ENCODE assay signal across 12 cellular contexts in the genomic region with DNA sequence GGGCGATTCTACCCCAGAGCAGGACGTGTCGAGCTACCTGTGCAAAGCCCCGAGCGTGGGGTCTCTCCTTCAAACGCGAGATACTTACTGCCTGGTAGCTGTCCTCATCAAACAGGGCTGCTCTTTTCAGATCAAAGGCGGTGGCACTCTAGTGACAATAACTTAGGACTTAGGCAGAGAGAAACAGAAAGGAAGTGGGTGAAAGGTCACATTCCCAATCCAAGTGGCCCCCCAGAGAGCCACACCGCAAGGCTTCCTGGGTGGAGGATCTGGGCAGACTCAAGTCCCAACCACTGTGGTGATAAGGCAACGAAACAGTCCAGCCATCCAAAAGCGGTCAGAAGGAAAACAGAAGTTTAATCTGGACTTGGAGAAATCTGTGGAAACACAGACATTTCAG.
DNase-seq lines count a peak whose midpoint lies in the region; ATAC-seq, FAIRE-seq and TF ChIP-seq lines count a peak whose summit lies in the region.
"Had no signal": no experiment of that assay in that cellular context is flagged by ENCODE, and none has a peak within 500 bp of the region (broad histone marks: within the 10 kb centered on the region; RNA-seq: fewer than 3 reads in every experiment).

No MANE protein-coding gene starts in this region.

- dilution Hi-C loops in endothelial cell of umbilical vein (cut with MboI; ENCODE audit: extremely low pct_ligation_motif_present, low sequenced_read_pairs) = no loop called here

- intact Hi-C loops in endothelial cell of umbilical vein (cut with micrococcal nuclease) = loop anchor here (5.0 kb wide), 2 partner anchors 187 to 488 kb away; partner anchors contain the start of genes ASB7 and LINS1
- intact Hi-C loops in transverse colon (cut with DNase I; ENCODE audit: low total_unique reads) = no loop called here

- no TSS peak for BruUV-seq in endothelial cell of umbilical vein (replicated peaks; lab: Mats Ljungman, UMichigan)

- POLR2A ChIA-PET in endothelial cell of umbilical vein (lab: Charles Lee) = no interaction called here

- TF ChIP-seq POLR2A in endothelial cell of umbilical vein (IDR thresholded peaks at IDR 0.05; ENCODE audit: low read depth, low read length) = no peak
- no peak for TF ChIP-seq POLR2A in transverse colon (IDR thresholded peaks at IDR 0.05)

- H3K4me1 ChIP-seq in endothelial cell of umbilical vein (ENCODE audit: control insufficient read depth, extremely low read depth, insufficient read depth, low read length) (peaks cover 31% of the 10 kb centered on the region), mucosa of rectum (ENCODE audit: control insufficient read depth in 2 of 2, insufficient read depth in 2 of 2, low read length in 2 of 2) (peaks cover 0 to 12% of the 10 kb centered on the region in 2 donors), transverse colon (peaks cover 5 to 32% (median 13%) of the 10 kb centered on the region in 4 donors)

- no peaks in the 10 kb centered on the region for H3K9me3 Mint-ChIP-seq in activated T-cell treated with anti-CD3 and anti-CD28 coated beads, Interleukin-2, amount 50 U/mL, for 24 hours
- peaks cover 3% of the 10 kb centered on the region for H3K9me3 Mint-ChIP-seq in activated T-cell treated with anti-CD3 and anti-CD28 coated beads, Interleukin-2, amount 50 U/mL, for 4 hours
- peaks cover 3 to 9% of the 10 kb centered on the region in 2 donors for H3K9me3 Mint-ChIP-seq in stimulated activated naive B cell treated with anti-CD40 and anti-IgM and Interleukin-4, amounts not matched to agents 10 μg/mL and 1 μg/mL and 100 μg/mL, for 72 hours

- H3K27ac ChIP-seq in endothelial cell of umbilical vein (ENCODE audit: insufficient read depth, low read depth, low read length) = peak overlapping the region; percentile 52
- peak overlapping the region; percentile 3 to 6 for H3K27ac ChIP-seq in mucosa of rectum (ENCODE audit: low read depth in 2 of 2, low read length in 2 of 2)
- peak overlapping the region in 3 of 4 donors; percentile 30 to 74 (median 40) for H3K27ac ChIP-seq in transverse colon
- H3K27ac ChIP-seq: A549 had no signal

- H4K20me1 ChIP-seq in endothelial cell of umbilical vein (replicated peaks; ENCODE audit: control insufficient read depth, extremely low read depth, insufficient read depth, low read length) = no peaks in the 10 kb centered on the region

- H3K4me3 ChIP-seq in endothelial cell of umbilical vein (replicated peaks in 1 of 3; ENCODE audit: insufficient read depth in 1 of 3, low read depth in 1 of 3, low read length in 3 of 3) (peak overlapping the region in 1 of 3 experiments; percentile 44), mucosa of rectum (ENCODE audit: low read length in 2 of 2) (no peak overlapping the region), transverse colon (no peak overlapping the region)
- H3K4me3 ChIP-seq: A549 had no signal

- H3K27me3 ChIP-seq in endothelial cell of umbilical vein (ENCODE audit: control insufficient read depth in 2 of 2, insufficient read depth in 2 of 2, low read length in 2 of 2) (no peaks in the 10 kb centered on the region), mucosa of rectum (ENCODE audit: control insufficient read depth in 2 of 2, insufficient read depth in 2 of 2, low read length in 2 of 2) (no peaks in the 10 kb centered on the region), transverse colon (no peaks in the 10 kb centered on the region)

- no peaks in the 10 kb centered on the region for H3K27me3 Mint-ChIP-seq in activated T-cell treated with anti-CD3 and anti-CD28 coated beads, Interleukin-2, amount 50 U/mL, for 24 hours
- no peaks in the 10 kb centered on the region for H3K27me3 Mint-ChIP-seq in activated T-cell treated with anti-CD3 and anti-CD28 coated beads, Interleukin-2, amount 50 U/mL, for 4 hours (ENCODE audit: low read depth)
- H3K27me3 Mint-ChIP-seq in stimulated activated naive B cell treated with anti-CD40 and anti-IgM and Interleukin-4, amounts not matched to agents 10 μg/mL and 1 μg/mL and 100 μg/mL, for 72 hours = peaks cover 7 to 8% of the 10 kb centered on the region in 2 donors

- H3K9me3 ChIP-seq in endothelial cell of umbilical vein (replicated peaks; ENCODE audit: control insufficient read depth, insufficient read depth, low read length) (no peaks in the 10 kb centered on the region), mucosa of rectum (ENCODE audit: control insufficient read depth in 2 of 2, low read length in 2 of 2) (no peaks in the 10 kb centered on the region), transverse colon (no peaks in the 10 kb centered on the region)
- H3K9me3 ChIP-seq: A549 had no signal

- no peaks in the 10 kb centered on the region for H3K9me1 ChIP-seq in endothelial cell of umbilical vein (replicated peaks; ENCODE audit: control insufficient read depth, extremely low read depth, insufficient read depth, low read length)

- TF ChIP-seq EP300 in transverse colon (IDR thresholded peaks at IDR 0.05; ENCODE audit: low read depth) = no peak

- H3K4me3 Mint-ChIP-seq in activated T-cell treated with anti-CD3 and anti-CD28 coated beads, Interleukin-2, amount 50 U/mL, for 24 hours = no peak overlapping the region
- no peak overlapping the region for H3K4me3 Mint-ChIP-seq in activated T-cell treated with anti-CD3 and anti-CD28 coated beads, Interleukin-2, amount 50 U/mL, for 4 hours
- H3K4me3 Mint-ChIP-seq in stimulated activated naive B cell treated with anti-CD40 and anti-IgM and Interleukin-4, amounts not matched to agents 10 μg/mL and 1 μg/mL and 100 μg/mL, for 72 hours = no peak overlapping the region

- no peak for FAIRE-seq in endothelial cell of umbilical vein (lab: Jason Lieb, UNC)
- FAIRE-seq: A549, frontal cortex, GM18507 had no signal

- H3K36me3 Mint-ChIP-seq in activated T-cell treated with anti-CD3 and anti-CD28 coated beads, Interleukin-2, amount 50 U/mL, for 24 hours (ENCODE audit: low read depth) = peaks cover 10% of the 10 kb centered on the region
- H3K36me3 Mint-ChIP-seq in activated T-cell treated with anti-CD3 and anti-CD28 coated beads, Interleukin-2, amount 50 U/mL, for 4 hours (ENCODE audit: insufficient read depth) = peaks cover 7% of the 10 kb centered on the region
- H3K36me3 Mint-ChIP-seq in stimulated activated naive B cell treated with anti-CD40 and anti-IgM and Interleukin-4, amounts not matched to agents 10 μg/mL and 1 μg/mL and 100 μg/mL, for 72 hours = no peaks in the 10 kb centered on the region

- no peak for DNase-seq in activated T-cell treated with anti-CD3 and anti-CD28 coated beads, Interleukin-2, amount 50 U/mL, for 24 hours
- no peak for DNase-seq in activated T-cell treated with anti-CD3 and anti-CD28 coated beads, Interleukin-2, amount 50 U/mL, for 4 hours
- DNase-seq in endothelial cell of umbilical vein (ENCODE audit: low read depth, low spot score) (no peak), transverse colon (no peak), NCI-H1694 (lab: John Stamatoyannopoulos, UW) (no peak)
- no peak for DNase-seq in stimulated activated naive B cell treated with anti-CD40 and anti-IgM and Interleukin-4, amounts not matched to agents 10 μg/mL and 1 μg/mL and 100 μg/mL, for 72 hours
- DNase-seq: KBM-7 had no signal

- peak overlapping the region; percentile 80 for H3K27ac Mint-ChIP-seq in activated T-cell treated with anti-CD3 and anti-CD28 coated beads, Interleukin-2, amount 50 U/mL, for 24 hours
- no peak overlapping the region for H3K27ac Mint-ChIP-seq in stimulated activated naive B cell treated with anti-CD40 and anti-IgM and Interleukin-4, amounts not matched to agents 10 μg/mL and 1 μg/mL and 100 μg/mL, for 72 hours

- no peak for ATAC-seq in activated T-cell treated with anti-CD3 and anti-CD28 coated beads, Interleukin-2, amount 50 U/mL, for 4 hours
- no peak for ATAC-seq in stimulated activated naive B cell treated with anti-CD40 and anti-IgM and Interleukin-4, amounts not matched to agents 10 μg/mL and 1 μg/mL and 100 μg/mL, for 72 hours (replicated peaks)
- no peak for ATAC-seq in GM18498 (IDR thresholded peaks at IDR 0.05; ENCODE audit: unreplicated experiment)
- ATAC-seq: A549 had no signal

- peak overlapping the region; percentile 84 for H2AFZ ChIP-seq in endothelial cell of umbilical vein (ENCODE audit: low read depth, low read length)

- H3K79me2 ChIP-seq in endothelial cell of umbilical vein (ENCODE audit: control insufficient read depth, insufficient read depth, low read length) = no peaks in the 10 kb centered on the region

- TF ChIP-seq CTCF in endothelial cell of umbilical vein (IDR thresholded peaks at IDR 0.05; ENCODE audit: extremely low read depth in 1 of 2, insufficient read depth in 1 of 2, low read depth in 1 of 2, low read length in 2 of 2) (no peak), transverse colon (IDR thresholded peaks at IDR 0.05) (no peak)

- CTCF ChIA-PET in endothelial cell of umbilical vein (lab: Charles Lee) = interaction anchor here (0.6 to 2.2 kb wide), 6 partner anchors 17 to 1214 kb away, joined by 3 to 12 read pairs (median 4); no protein-coding TSS in a partner anchor

- H3K4me2 ChIP-seq in endothelial cell of umbilical vein (ENCODE audit: insufficient read depth, low read length) = peak overlapping the region; percentile 86
- H3K4me2 ChIP-seq: A549 had no signal

- peak overlapping the region; percentile 34 for H3K9ac ChIP-seq in endothelial cell of umbilical vein (replicated peaks; ENCODE audit: extremely low read depth, insufficient read depth, low read length)
- H3K9ac ChIP-seq in mucosa of rectum (ENCODE audit: low read depth in 1 of 2, low read length in 2 of 2) = no peak overlapping the region

- H3K36me3 ChIP-seq in endothelial cell of umbilical vein (ENCODE audit: control insufficient read depth in 2 of 2, extremely low read depth in 1 of 2, insufficient read depth in 2 of 2, low read length in 2 of 2) (no peaks in the 10 kb centered on the region), mucosa of rectum (ENCODE audit: control insufficient read depth in 2 of 2, insufficient read depth in 2 of 2, low read length in 2 of 2) (no peaks in the 10 kb centered on the region), transverse colon (no peaks in the 10 kb centered on the region)

- H3K4me1 Mint-ChIP-seq in activated T-cell treated with anti-CD3 and anti-CD28 coated beads, Interleukin-2, amount 50 U/mL, for 24 hours (ENCODE audit: low read depth) = peaks cover 50% of the 10 kb centered on the region
- peaks cover 25% of the 10 kb centered on the region for H3K4me1 Mint-ChIP-seq in activated T-cell treated with anti-CD3 and anti-CD28 coated beads, Interleukin-2, amount 50 U/mL, for 4 hours (ENCODE audit: low read depth)
- H3K4me1 Mint-ChIP-seq in stimulated activated naive B cell treated with anti-CD40 and anti-IgM and Interleukin-4, amounts not matched to agents 10 μg/mL and 1 μg/mL and 100 μg/mL, for 72 hours = peaks cover 2 to 4% of the 10 kb centered on the region in 2 donors

- WGBS in transverse colon (ENCODE audit: low coverage in 1 of 2), 2 donors = 64 to 68% methylated on average over 6 to 11 of the region's 11 CpGs

- in situ Hi-C loops in transverse colon (cut with MboI; ENCODE audit: low pct_ligation_motif_present in 1 of 4, low pct_unique_long_range_greater_than_20kb in 1 of 4, low sequenced_read_pairs in 3 of 4) = no loop called here

TF ChIP-seq in endothelial cell of umbilical vein, 7 proteins besides CTCF, POLR2A, EP300 and RAD21 (continues in another document):
- no peak for TF ChIP-seq JUN (IDR thresholded peaks at IDR 0.05; ENCODE audit: borderline replicate concordance, insufficient read depth, insufficient read length, low read depth)
